19 cellular contexts compared by ENCODE assay signal in the genomic region with DNA sequence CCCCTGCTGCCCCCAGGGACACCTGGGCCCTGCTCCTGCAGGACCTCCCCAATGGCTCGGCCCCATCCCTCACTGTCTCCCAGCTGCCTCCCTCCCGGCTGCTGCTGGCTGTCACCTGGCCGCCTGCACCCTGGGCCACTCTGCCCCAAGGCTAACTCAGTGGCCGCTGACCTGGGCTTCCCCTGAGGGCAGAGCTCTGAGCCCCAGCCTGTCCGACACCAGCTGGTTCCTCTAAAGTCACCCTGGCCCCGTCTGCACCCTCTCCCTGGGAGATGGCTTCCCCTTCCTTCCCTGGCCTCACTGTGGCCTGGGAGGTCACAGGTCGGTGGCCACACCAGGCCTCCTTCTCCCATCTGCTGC. TPM values are rescaled to one million over a fixed set of nuclear protein-coding genes. Genes with fewer than 3 reads are reported as not detected.
DNase-seq lines count a peak whose midpoint lies in the region; ATAC-seq and TF ChIP-seq lines count a peak whose summit lies in the region.
"Had no signal": no experiment of that assay in that cellular context is flagged by ENCODE, and none has a peak within 500 bp of the region (broad histone marks: within the 10 kb centered on the region; RNA-seq: fewer than 3 reads in every experiment).

No MANE protein-coding gene starts in this region.

- CTCF ChIA-PET in CD4-positive, alpha-beta T cell (lab: Charles Lee): no interaction called here

- POLR2A ChIA-PET in CD4-positive, alpha-beta T cell (lab: Charles Lee): interaction anchor here (1.3 to 3.4 kb wide), 2 partner anchors 15 to 22 kb away, joined by 4 to 19 read pairs; a partner anchor contains a TSS

- H3K4me1 Mint-ChIP-seq in CD4-positive, alpha-beta T cell (ENCODE audit: low read depth): peaks cover 34% of the 10 kb centered on the region
- H3K4me1 Mint-ChIP-seq in effector memory CD8-positive, alpha-beta T cell (ENCODE audit: low read depth in 2 of 2): peaks cover 29 to 34% of the 10 kb centered on the region in 2 donors
- H3K4me1 Mint-ChIP-seq in chondrocyte (ENCODE audit: low read depth): peaks cover 5% of the 10 kb centered on the region

- no peaks in the 10 kb centered on the region for H3K27me3 Mint-ChIP-seq in CD4-positive, alpha-beta T cell
- no peaks in the 10 kb centered on the region for H3K27me3 Mint-ChIP-seq in effector memory CD8-positive, alpha-beta T cell
- peaks cover 47% of the 10 kb centered on the region for H3K27me3 Mint-ChIP-seq in chondrocyte (ENCODE audit: low read depth)

- no peaks in the 10 kb centered on the region for H3K9me3 ChIP-seq in right atrium auricular region
- no peaks in the 10 kb centered on the region for H3K9me3 ChIP-seq in CD4-positive, alpha-beta T cell (ENCODE audit: control insufficient read depth, low read length)
- H3K9me3 ChIP-seq in spleen: no peaks in the 10 kb centered on the region
- H3K9me3 ChIP-seq: HAP-1 had no signal

- WGBS in spleen, 5 donors: 64 to 76% (median 75%) methylated on average over 6 to 7 of the region's 7 CpGs

- H3K36me3 Mint-ChIP-seq in CD4-positive, alpha-beta T cell (ENCODE audit: low read depth): peaks cover 75% of the 10 kb centered on the region
- H3K36me3 Mint-ChIP-seq in effector memory CD8-positive, alpha-beta T cell (ENCODE audit: insufficient read depth): peaks cover 92% of the 10 kb centered on the region
- no peaks in the 10 kb centered on the region for H3K36me3 Mint-ChIP-seq in chondrocyte (ENCODE audit: low read depth)

- H3K4me3 Mint-ChIP-seq in CD4-positive, alpha-beta T cell: no peak overlapping the region
- no peak overlapping the region for H3K4me3 Mint-ChIP-seq in effector memory CD8-positive, alpha-beta T cell
- no peak overlapping the region for H3K4me3 Mint-ChIP-seq in chondrocyte (ENCODE audit: unreplicated experiment)

- intact Hi-C loops in Right ventricle myocardium inferior (cut with DNase I): no loop called here
- intact Hi-C loops in CD4-positive, alpha-beta T cell (cut with DNase I, micrococcal nuclease): no loop called here
- intact Hi-C loops in spleen (cut with DNase I; ENCODE audit: low total_unique reads): no loop called here

- H3K9me3 Mint-ChIP-seq in CD4-positive, alpha-beta T cell: no peaks in the 10 kb centered on the region
- H3K9me3 Mint-ChIP-seq in effector memory CD8-positive, alpha-beta T cell: no peaks in the 10 kb centered on the region
- H3K9me3 Mint-ChIP-seq in chondrocyte (ENCODE audit: low read depth): no peaks in the 10 kb centered on the region

- TF ChIP-seq CTCF in right atrium auricular region (IDR thresholded peaks at IDR 0.05) (no peak), spleen (IDR thresholded peaks at IDR 0.05 in 8 of 11, conservative IDR thresholded peaks at IDR 0.05 in 3 of 11) (no peak), chondrocyte (IDR thresholded peaks at IDR 0.05) (no peak)
- TF ChIP-seq CTCF in CD4-positive, alpha-beta T cell (IDR thresholded peaks at IDR 0.05): no peak

- H3K4me1 ChIP-seq in right atrium auricular region (peaks cover 0 to 3% of the 10 kb centered on the region in 2 donors), spleen (peaks cover 8 to 98% (median 63%) of the 10 kb centered on the region in 6 donors)
- H3K4me1 ChIP-seq: HAP-1 had no signal

- H3K27ac ChIP-seq in right atrium auricular region: no peak overlapping the region
- H3K27ac ChIP-seq in CD4-positive, alpha-beta T cell (ENCODE audit: low read depth, low read length): peak overlapping the region; percentile 52
- peak overlapping the region in 3 of 8 donors; percentile 93 to 97 (median 96) for H3K27ac ChIP-seq in spleen
- H3K27ac ChIP-seq: C4-2B had no signal

- DNase-seq in Right ventricle myocardium inferior (ENCODE audit: missing footprints) (no peak), right atrium auricular region (ENCODE audit: low spot score) (no peak), spleen (peak; percentile 87), cerebellum (ENCODE audit: low spot score) (no peak), NCI-H1436 (lab: John Stamatoyannopoulos, UW) (no peak), chondrocyte (ENCODE audit: low spot score) (no peak)
- no peak for DNase-seq in CD4-positive, alpha-beta T cell
- no peak for DNase-seq in effector memory CD8-positive, alpha-beta T cell
- DNase-seq: DND-41, GDM1, Kasumi-1, NCI-H2029, NCI-H2171 treated with DMSO at 0.1 percent for 48 hours, NCI-H510A, NCI-H82, SHP77 had no signal

- no peaks in the 10 kb centered on the region for H3K27me3 ChIP-seq in right atrium auricular region
- no peaks in the 10 kb centered on the region for H3K27me3 ChIP-seq in CD4-positive, alpha-beta T cell (ENCODE audit: control insufficient read depth, insufficient read depth, low read length)
- H3K27me3 ChIP-seq in spleen (replicated peaks in 1 of 7): no peaks in the 10 kb centered on the region

- peak; percentile 26 for ATAC-seq in Right ventricle myocardium inferior
- no peak for ATAC-seq in CD4-positive, alpha-beta T cell (ENCODE audit: poor library complexity)
- no peak for ATAC-seq in effector memory CD8-positive, alpha-beta T cell (replicated peaks)
- ATAC-seq: Panc1 had no signal

- H3K36me3 ChIP-seq in right atrium auricular region (no peaks in the 10 kb centered on the region), spleen (peaks cover 0 to 98% (median 59%) of the 10 kb centered on the region in 6 donors)
- H3K36me3 ChIP-seq: HAP-1 had no signal

- no peak overlapping the region for H3K4me3 ChIP-seq in right atrium auricular region
- H3K4me3 ChIP-seq in spleen: no peak overlapping the region
- H3K4me3 ChIP-seq: HAP-1 had no signal

- no peak for TF ChIP-seq POLR2A in spleen (IDR thresholded peaks at IDR 0.05)

- no peak overlapping the region for H3K27ac Mint-ChIP-seq in CD4-positive, alpha-beta T cell
- H3K27ac Mint-ChIP-seq in effector memory CD8-positive, alpha-beta T cell: peak overlapping the region; percentile 59 to 73
- no peak overlapping the region for H3K27ac Mint-ChIP-seq in chondrocyte (ENCODE audit: unreplicated experiment)

RNA-seq across cellular contexts. Expression of a gene that starts 15.0 kb away (rescaled TPM):
- total RNA-seq in Right ventricle myocardium inferior: 36.7 TPM
- 10 to 100 TPM; 16.7 to 63.6 TPM for total RNA-seq in right atrium auricular region
- 100 to 1,000 TPM; 283 to 284 TPM for total RNA-seq in CD4-positive, alpha-beta T cell
- total RNA-seq in spleen: 100 to 1,000 TPM; 285 to 754 (median 415) TPM
- 100 to 1,000 TPM in 2 of 3 donors, 10 to 100 TPM in 1; 92.1 to 332 (median 250) TPM for polyA plus RNA-seq in spleen
- 6.8 TPM for total RNA-seq in cerebellum
- total RNA-seq in chondrocyte: 0.15 to 1.4 TPM (median 0.87 TPM) in 3 replicates

RNA-seq across cellular contexts. Expression of a gene that starts 32.2 kb away (rescaled TPM):
- total RNA-seq in Right ventricle myocardium inferior (160 TPM), right atrium auricular region (100 to 1,000 TPM; 284 to 303 TPM), spleen (100 to 1,000 TPM; 121 to 189 (median 165) TPM), cerebellum (93.7 TPM), chondrocyte (225 to 333 TPM (median 329 TPM) in 3 replicates)
- total RNA-seq in CD4-positive, alpha-beta T cell: 10 to 100 TPM; 99.0 to 99.5 TPM
- polyA plus RNA-seq in spleen: 10 to 100 TPM; 57.6 to 69.3 (median 64.9) TPM

RNA-seq across cellular contexts. Expression of a gene that starts 34.1 kb away (rescaled TPM):
- 66.5 TPM for total RNA-seq in Right ventricle myocardium inferior
- 10 to 100 TPM; 15.9 to 18.8 TPM for total RNA-seq in right atrium auricular region
- total RNA-seq in CD4-positive, alpha-beta T cell: 1 to 10 TPM; 7.7 to 9.1 TPM
- 10 to 100 TPM in 6 of 7 donors, 1 to 10 TPM in 1; 6.1 to 30.6 (median 26.4) TPM for total RNA-seq in spleen
- 10 to 100 TPM; 16.4 to 35.4 (median 28.5) TPM for polyA plus RNA-seq in spleen
- 7.3 TPM for total RNA-seq in cerebellum
- 20.4 to 27.4 TPM (median 24.0 TPM) in 3 replicates for total RNA-seq in chondrocyte

Comparison
In these comparisons a context has a peak if more than half of its experiments do, and no peak if none do; other contexts are left out.
1. H3K27ac Mint-ChIP-seq: peak in effector memory CD8-positive, alpha-beta T cell (2 of 2); none in CD4-positive, alpha-beta T cell (single experiment) and chondrocyte (single experiment).